8 cellular contexts compared by ENCODE assay signal in genomic region chr5:134125195-134126015, GRCh38. TPM values are rescaled to one million over a fixed set of nuclear protein-coding genes. Genes with fewer than 3 reads are reported as not detected.
DNase-seq lines count a peak whose midpoint lies in the region; ATAC-seq and TF ChIP-seq lines count a peak whose summit lies in the region.

No MANE protein-coding gene starts in this region.

- H3K4me3 ChIP-seq in foreskin fibroblast (ENCODE audit: low read depth in 1 of 2, low read length in 2 of 2) (no peak overlapping the region), skin epidermis (no peak overlapping the region)

- POLR2A ChIA-PET in activated CD8-positive, alpha-beta T cell treated with anti-CD3 and anti-CD28 coated beads for 36 hours (lab: Charles Lee) = interaction anchor here (0.8 to 2.3 kb wide), 5 partner anchors 39 to 120 kb away, joined by 3 to 11 read pairs (median 3); partner anchors contain the start of genes SKP1 and VDAC1

- CTCF ChIA-PET in activated CD8-positive, alpha-beta T cell treated with anti-CD3 and anti-CD28 coated beads for 36 hours (lab: Charles Lee) = interaction anchor here (38.2 kb wide), 1 partner anchor 83 kb away, joined by 1049 read pairs; no protein-coding TSS in a partner anchor

- peak; percentile 2 for ATAC-seq in activated CD8-positive, alpha-beta T cell treated with anti-CD3 and anti-CD28 coated beads for 36 hours
- no peak for ATAC-seq in GM19324 (IDR thresholded peaks at IDR 0.05; ENCODE audit: low FRiP score, unreplicated experiment)

- H3K27ac ChIP-seq in skin epidermis = peak overlapping the region in 17 of 21 experiments; percentile 9 to 88 (median 55)

- TF ChIP-seq CTCF in activated CD8-positive, alpha-beta T cell treated with anti-CD3 and anti-CD28 coated beads for 36 hours (IDR thresholded peaks at IDR 0.05) = no peak
- no peak for TF ChIP-seq CTCF in foreskin fibroblast (IDR thresholded peaks at IDR 0.05; ENCODE audit: low read depth, low read length)

- H3K27me3 Mint-ChIP-seq in activated CD8-positive, alpha-beta T cell treated with anti-CD3 and anti-CD28 coated beads for 36 hours = no peaks in the 10 kb centered on the region

- intact Hi-C loops in activated CD8-positive, alpha-beta T cell treated with anti-CD3 and anti-CD28 coated beads for 36 hours (cut with micrococcal nuclease) = no loop called here

- DNase-seq in GM04503 (ENCODE audit: low read depth) (peak; percentile 90), foreskin fibroblast (peak; percentile 98 to 99), NAMALWA (ENCODE audit: low spot score) (no peak), NK-92 (lab: John Stamatoyannopoulos, UW; ENCODE audit: unreplicated experiment) (no peak), hippocampal formation (lab: John Stamatoyannopoulos, UW) (no peak)
- peak; percentile 59 for DNase-seq in activated CD8-positive, alpha-beta T cell treated with anti-CD3 and anti-CD28 coated beads for 36 hours

- peak overlapping the region; percentile 65 for H3K4me3 Mint-ChIP-seq in activated CD8-positive, alpha-beta T cell treated with anti-CD3 and anti-CD28 coated beads for 36 hours

- H3K27ac Mint-ChIP-seq in activated CD8-positive, alpha-beta T cell treated with anti-CD3 and anti-CD28 coated beads for 36 hours = peak overlapping the region; percentile 82

- H3K36me3 Mint-ChIP-seq in activated CD8-positive, alpha-beta T cell treated with anti-CD3 and anti-CD28 coated beads for 36 hours (ENCODE audit: low read depth) = peaks cover 37% of the 10 kb centered on the region

- H3K9me3 Mint-ChIP-seq in activated CD8-positive, alpha-beta T cell treated with anti-CD3 and anti-CD28 coated beads for 36 hours = no peaks in the 10 kb centered on the region

- H3K4me1 Mint-ChIP-seq in activated CD8-positive, alpha-beta T cell treated with anti-CD3 and anti-CD28 coated beads for 36 hours (ENCODE audit: low read depth) = peaks cover 97% of the 10 kb centered on the region

RNA-seq across cellular contexts. Expression of gene TCF7, which starts 10.9 kb away (rescaled TPM):
- total RNA-seq in activated CD8-positive, alpha-beta T cell treated with anti-CD3 and anti-CD28 coated beads for 36 hours = 10 to 100 TPM; 47.4 to 50.3 TPM

RNA-seq across cellular contexts. Expression of gene SKP1, which starts 51.3 kb away (rescaled TPM):
- total RNA-seq in activated CD8-positive, alpha-beta T cell treated with anti-CD3 and anti-CD28 coated beads for 36 hours = 100 to 1,000 TPM; 235 to 242 TPM

Comparison
In these comparisons a context has a peak if more than half of its experiments do, and no peak if none do; other contexts are left out.
1. DNase-seq: peak in GM04503 (single experiment), activated CD8-positive, alpha-beta T cell treated with anti-CD3 and anti-CD28 coated beads for 36 hours (single experiment) and foreskin fibroblast (2 of 2); none in NAMALWA (single experiment), NK-92 (single experiment) and hippocampal formation (0 of 2).